ENCODE assay signal across 15 cellular contexts in the genomic region with DNA sequence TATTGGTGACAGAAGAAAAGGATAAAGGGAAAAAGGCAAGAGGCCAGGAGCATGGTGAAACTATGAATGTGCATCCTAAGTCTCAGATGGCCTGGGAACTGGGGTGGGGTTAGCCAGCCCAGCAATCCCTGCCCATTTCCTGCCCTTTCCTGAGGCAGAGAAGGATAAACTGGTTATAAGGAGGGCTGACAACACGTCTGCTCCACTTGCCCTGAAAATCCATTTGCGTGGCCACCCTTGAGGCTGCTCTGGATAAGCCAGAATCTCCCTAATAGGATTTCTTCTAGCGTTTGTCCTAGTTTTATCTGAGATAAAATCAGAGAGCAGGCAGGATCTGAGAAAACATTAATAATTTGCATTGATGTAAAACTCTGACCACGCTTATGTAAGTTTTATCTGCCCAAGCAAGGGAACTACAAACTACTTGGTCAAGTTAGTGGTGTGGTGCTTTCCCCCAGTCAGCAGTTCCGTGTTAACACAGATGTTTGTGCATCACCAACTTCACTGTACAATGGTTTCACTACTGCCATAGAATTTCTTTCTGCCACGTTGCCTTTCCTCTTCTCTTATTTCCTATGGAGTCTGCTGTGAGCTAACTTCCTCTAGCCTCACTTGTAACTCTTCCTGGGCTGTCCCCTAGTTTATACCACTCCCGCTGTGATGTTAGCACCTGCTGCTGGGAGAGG.
DNase-seq lines count a peak whose midpoint lies in the region; ATAC-seq and TF ChIP-seq lines count a peak whose summit lies in the region.
"Had no signal": no experiment of that assay in that cellular context is flagged by ENCODE, and none has a peak within 500 bp of the region (broad histone marks: within the 10 kb centered on the region; RNA-seq: fewer than 3 reads in every experiment).

No MANE protein-coding gene starts in this region.

- H3K36me3 ChIP-seq in esophagus muscularis mucosa: no peaks in the 10 kb centered on the region
- H3K36me3 ChIP-seq: HAP-1 had no signal

- H3K36me3 Mint-ChIP-seq in endothelial cell (ENCODE audit: low read depth, unreplicated experiment) (no peaks in the 10 kb centered on the region), immature natural killer cell (no peaks in the 10 kb centered on the region)

- H3K27ac ChIP-seq in esophagus muscularis mucosa (replicated peaks in 1 of 4): no peak overlapping the region

- TF ChIP-seq POLR2A in esophagus muscularis mucosa (IDR thresholded peaks at IDR 0.05; ENCODE audit: low read depth): no peak

- ATAC-seq in GM18868 (IDR thresholded peaks at IDR 0.05; ENCODE audit: unreplicated experiment): peak; percentile 96
- ATAC-seq in GM21619 (IDR thresholded peaks at IDR 0.05; ENCODE audit: unreplicated experiment): peak; percentile 96
- peak; percentile 85 for ATAC-seq in HG03175 (IDR thresholded peaks at IDR 0.05; ENCODE audit: unreplicated experiment)

- H3K9me3 Mint-ChIP-seq in endothelial cell (ENCODE audit: unreplicated experiment) (no peaks in the 10 kb centered on the region), immature natural killer cell (peaks cover 0 to 4% (median 0%) of the 10 kb centered on the region in 6 donors)

- H3K27me3 Mint-ChIP-seq in endothelial cell (ENCODE audit: unreplicated experiment) (peaks cover 3% of the 10 kb centered on the region), immature natural killer cell (ENCODE audit: low read depth in 3 of 3) (peaks cover 0 to 4% (median 0%) of the 10 kb centered on the region in 3 donors)

- WGBS in esophagus muscularis mucosa: 45% methylated on average over 7 of the region's 7 CpGs

- H3K27ac Mint-ChIP-seq in endothelial cell (ENCODE audit: unreplicated experiment) (peak overlapping the region; percentile 68), immature natural killer cell (no peak overlapping the region)

- TF ChIP-seq EP300 in esophagus muscularis mucosa (IDR thresholded peaks at IDR 0.05): no peak

- no peaks in the 10 kb centered on the region for H3K27me3 ChIP-seq in esophagus muscularis mucosa

- peaks cover 12% of the 10 kb centered on the region for H3K4me1 Mint-ChIP-seq in endothelial cell (ENCODE audit: unreplicated experiment)
- no peaks in the 10 kb centered on the region for H3K4me1 Mint-ChIP-seq in immature natural killer cell

- DNase-seq in endothelial cell (ENCODE audit: low spot score) (no peak), NCI-H2171 (lab: John Stamatoyannopoulos, UW) (no peak), kidney glomerular epithelial cell (lab: John Stamatoyannopoulos, UW) (no peak), esophagus muscularis mucosa (ENCODE audit: extremely low spot score) (no peak), immature natural killer cell (no peak)
- DNase-seq: DMS 273 treated with DMSO at 0.1 percent for 48 hours; foreskin fibroblast; NCI-H1105; SHP77; stimulated activated naive CD4-positive, alpha-beta T cell had no signal

- no peak overlapping the region for H3K4me3 ChIP-seq in esophagus muscularis mucosa
- H3K4me3 ChIP-seq: HAP-1, skin epidermis had no signal

- H3K4me3 Mint-ChIP-seq in endothelial cell (ENCODE audit: unreplicated experiment): no peak overlapping the region
- no peak overlapping the region for H3K4me3 Mint-ChIP-seq in immature natural killer cell

- H3K4me1 ChIP-seq in esophagus muscularis mucosa: peaks cover 0 to 15% (median 13%) of the 10 kb centered on the region in 4 donors

- TF ChIP-seq CTCF in endothelial cell (IDR thresholded peaks at IDR 0.05; ENCODE audit: unreplicated experiment): no peak
- no peak for TF ChIP-seq CTCF in esophagus muscularis mucosa (IDR thresholded peaks at IDR 0.05)

- intact Hi-C loops in esophagus muscularis mucosa (cut with DNase I): no loop called here

- H3K9me3 ChIP-seq in esophagus muscularis mucosa: no peaks in the 10 kb centered on the region
- H3K9me3 ChIP-seq: HAP-1 had no signal
